21 cellular contexts compared by ENCODE assay signal in the genomic region with DNA sequence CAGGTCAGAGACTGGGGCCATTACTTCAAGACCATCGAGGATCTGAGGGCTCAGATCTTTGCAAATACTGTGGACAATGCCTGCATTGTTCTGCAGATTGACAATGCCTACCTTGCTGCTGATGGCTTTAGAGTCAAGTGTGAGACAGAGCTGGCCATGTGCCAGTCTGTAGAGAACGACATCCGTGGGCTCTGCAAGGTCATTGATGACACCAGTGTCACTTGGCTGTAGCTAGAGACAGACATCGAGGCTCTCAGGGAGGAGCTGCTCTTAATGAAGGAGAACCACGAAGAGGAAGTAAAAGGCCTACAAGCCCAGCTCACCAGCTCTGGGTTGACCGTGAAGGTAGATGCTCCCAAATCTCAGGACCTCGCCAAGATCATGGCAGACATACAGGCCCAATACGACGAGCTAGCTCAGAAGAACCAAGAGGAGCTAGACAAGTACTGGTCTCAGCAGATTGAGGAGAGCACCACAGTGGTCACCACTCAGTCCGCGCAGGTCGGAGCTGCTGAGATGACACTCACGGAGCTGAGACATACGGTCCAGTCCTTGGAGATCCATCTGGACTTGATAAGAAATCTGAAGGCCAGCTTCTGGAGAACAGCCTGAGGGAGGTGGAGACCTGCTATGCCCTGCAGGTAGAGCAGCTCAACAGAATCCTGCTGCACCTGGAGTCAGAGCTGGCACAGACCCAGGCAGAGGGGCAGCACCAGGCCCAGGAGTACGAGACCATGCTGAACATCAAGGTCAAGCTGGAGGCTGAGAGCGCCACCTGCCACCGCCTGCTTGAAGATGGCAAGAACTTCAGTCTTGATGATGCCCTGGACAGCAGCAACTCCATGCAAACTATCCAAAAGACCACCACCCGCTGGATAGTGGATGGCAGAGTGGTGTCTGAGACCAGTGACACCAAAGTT. TPM values are rescaled to one million over a fixed set of nuclear protein-coding genes. Genes with fewer than 3 reads are reported as not detected.
DNase-seq lines count a peak whose midpoint lies in the region; ATAC-seq, FAIRE-seq and TF ChIP-seq lines count a peak whose summit lies in the region.
"Had no signal": no experiment of that assay in that cellular context is flagged by ENCODE, and none has a peak within 500 bp of the region (broad histone marks: within the 10 kb centered on the region; RNA-seq: fewer than 3 reads in every experiment).

No MANE protein-coding gene starts in this region.

- H3K4me1 Mint-ChIP-seq in T-helper 17 cell: peaks cover 55% of the 10 kb centered on the region
- peaks cover 40 to 79% (median 73%) of the 10 kb centered on the region in 4 donors for H3K4me1 Mint-ChIP-seq in naive thymus-derived CD8-positive, alpha-beta T cell

- no peaks in the 10 kb centered on the region for H3K27me3 ChIP-seq in colonic mucosa
- H3K27me3 ChIP-seq: BE2C, tibial artery had no signal

- no peak overlapping the region for H3K27ac ChIP-seq in colonic mucosa
- H3K27ac ChIP-seq: A549, coronary artery, RWPE1, tibial artery had no signal

- POLR2A ChIA-PET in naive thymus-derived CD8-positive, alpha-beta T cell (lab: Charles Lee): interaction anchor here (0.6 to 2.0 kb wide), 2 partner anchors 9 to 493 kb away, joined by 3 to 8 read pairs; partner anchors contain the start of genes NIPBL and WDR70

- FAIRE-seq in GM12891 (lab: Jason Lieb, UNC): peak; percentile 13
- FAIRE-seq: A549, GM19239 had no signal

- peaks cover 6% of the 10 kb centered on the region for H3K36me3 Mint-ChIP-seq in T-helper 17 cell (ENCODE audit: low read depth)
- H3K36me3 Mint-ChIP-seq in naive thymus-derived CD8-positive, alpha-beta T cell: peaks cover 0 to 13% (median 12%) of the 10 kb centered on the region in 3 donors

- no peak overlapping the region for H3K9ac ChIP-seq in colonic mucosa (ENCODE audit: low read depth in 2 of 2, low read length in 2 of 2)

- intact Hi-C loops in colonic mucosa (cut with DNase I): no loop called here

- ATAC-seq in T-helper 17 cell (no peak), HG03280 (IDR thresholded peaks at IDR 0.05; ENCODE audit: unreplicated experiment) (no peak)
- no peak for ATAC-seq in naive thymus-derived CD8-positive, alpha-beta T cell
- ATAC-seq: A549, SK-N-SH treated with all-trans-retinoic acid at 6 μM for 48 hours had no signal

- peak; percentile 27 for DNase-seq in NOMO-1 treated with DMSO at 0.1 percent for 48 hours (lab: John Stamatoyannopoulos, UW; ENCODE audit: unreplicated experiment)
- no peak for DNase-seq in NOMO-1 (lab: John Stamatoyannopoulos, UW; ENCODE audit: unreplicated experiment in 2 of 2)
- no peak for DNase-seq in GM12891 (ENCODE audit: insufficient read length, low spot score)
- no peak for DNase-seq in T-helper 17 cell
- no peak for DNase-seq in naive thymus-derived CD8-positive, alpha-beta T cell
- no peak for DNase-seq in colonic mucosa
- no peak for DNase-seq in activated T-cell treated with anti-CD3 and anti-CD28 coated beads, Interleukin-2, amount 50 U/mL, for 48 hours
- DNase-seq: BE2C; Caco-2; kidney glomerular epithelial cell; NCI-H1417; NCI-H526; stimulated activated CD4-positive, alpha-beta T cell treated with anti-CD3 and anti-CD28 coated beads, Interleukin-4, amount 100 ng/mL, for 1 hour; stimulated activated naive CD4-positive, alpha-beta T cell treated with Interleukin-2 at 50 U/mL for 16 hours; tibial artery had no signal

- no peaks in the 10 kb centered on the region for H3K9me3 ChIP-seq in T-helper 17 cell (ENCODE audit: control insufficient read depth, low read length, poor library complexity, severe bottlenecking)
- H3K9me3 ChIP-seq in colonic mucosa: no peaks in the 10 kb centered on the region
- H3K9me3 ChIP-seq: A549, BE2C, Caco-2, tibial artery had no signal

- H3K4me1 ChIP-seq in colonic mucosa: no peaks in the 10 kb centered on the region
- H3K4me1 ChIP-seq: BE2C had no signal

- peak overlapping the region; percentile 11 for H3K27ac Mint-ChIP-seq in T-helper 17 cell
- H3K27ac Mint-ChIP-seq in naive thymus-derived CD8-positive, alpha-beta T cell: peak overlapping the region in 2 of 10 donors; percentile 38 to 74

- no peak for TF ChIP-seq CTCF in colonic mucosa (IDR thresholded peaks at IDR 0.05)

- no peaks in the 10 kb centered on the region for H3K27me3 Mint-ChIP-seq in T-helper 17 cell
- H3K27me3 Mint-ChIP-seq in naive thymus-derived CD8-positive, alpha-beta T cell: no peaks in the 10 kb centered on the region

- no peak for TF ChIP-seq POLR2A in GM12891 (IDR thresholded peaks at IDR 0.05; ENCODE audit: low read depth, low read length)

- H3K9me3 Mint-ChIP-seq in naive thymus-derived CD8-positive, alpha-beta T cell: no peaks in the 10 kb centered on the region

- H3K36me3 ChIP-seq in colonic mucosa: no peaks in the 10 kb centered on the region

- H3K4me3 Mint-ChIP-seq in T-helper 17 cell: peak overlapping the region; percentile 25
- H3K4me3 Mint-ChIP-seq in naive thymus-derived CD8-positive, alpha-beta T cell: peak overlapping the region in 9 of 10 donors; percentile 20 to 66 (median 46)

- H3K4me3 ChIP-seq in colonic mucosa: no peak overlapping the region
- H3K4me3 ChIP-seq: A549, coronary artery, tibial artery had no signal

TF ChIP-seq in GM12891, 5 proteins besides CTCF, POLR2A, EP300 and RAD21:
- TF ChIP-seq TAF1 (IDR thresholded peaks at IDR 0.05; ENCODE audit: low read depth, low read length): no peak
- TF ChIP-seq POLR2AphosphoS5 (IDR thresholded peaks at IDR 0.05; ENCODE audit: low read depth, low read length): no peak
- no peak for TF ChIP-seq PAX5 (IDR thresholded peaks at IDR 0.05; ENCODE audit: insufficient read depth, low read length, severe bottlenecking)
- TF ChIP-seq POU2F2 (IDR thresholded peaks at IDR 0.05; ENCODE audit: low read depth, low read length): no peak
- no peak for TF ChIP-seq SPI1 (IDR thresholded peaks at IDR 0.05; ENCODE audit: low read depth, low read length)

RNA-seq across cellular contexts. Expression of gene NIPBL, which starts 9.3 kb away (rescaled TPM):
- 12.6 TPM for polyA plus RNA-seq in GM12891 (2012; ENCODE audit: low read depth, missing spikeins)
- total RNA-seq in T-helper 17 cell: 100 to 1,000 TPM; 113 to 118 TPM
- total RNA-seq in naive thymus-derived CD8-positive, alpha-beta T cell: 100 to 1,000 TPM; 120 to 127 TPM
- polyA plus RNA-seq in naive thymus-derived CD8-positive, alpha-beta T cell: 10 to 100 TPM; 13.8 to 36.4 (median 24.3) TPM
- total RNA-seq in colonic mucosa: 10 to 100 TPM; 47.6 to 59.2 TPM
